Comparison of ENCODE assay signal across 13 cellular contexts in the genomic region with DNA sequence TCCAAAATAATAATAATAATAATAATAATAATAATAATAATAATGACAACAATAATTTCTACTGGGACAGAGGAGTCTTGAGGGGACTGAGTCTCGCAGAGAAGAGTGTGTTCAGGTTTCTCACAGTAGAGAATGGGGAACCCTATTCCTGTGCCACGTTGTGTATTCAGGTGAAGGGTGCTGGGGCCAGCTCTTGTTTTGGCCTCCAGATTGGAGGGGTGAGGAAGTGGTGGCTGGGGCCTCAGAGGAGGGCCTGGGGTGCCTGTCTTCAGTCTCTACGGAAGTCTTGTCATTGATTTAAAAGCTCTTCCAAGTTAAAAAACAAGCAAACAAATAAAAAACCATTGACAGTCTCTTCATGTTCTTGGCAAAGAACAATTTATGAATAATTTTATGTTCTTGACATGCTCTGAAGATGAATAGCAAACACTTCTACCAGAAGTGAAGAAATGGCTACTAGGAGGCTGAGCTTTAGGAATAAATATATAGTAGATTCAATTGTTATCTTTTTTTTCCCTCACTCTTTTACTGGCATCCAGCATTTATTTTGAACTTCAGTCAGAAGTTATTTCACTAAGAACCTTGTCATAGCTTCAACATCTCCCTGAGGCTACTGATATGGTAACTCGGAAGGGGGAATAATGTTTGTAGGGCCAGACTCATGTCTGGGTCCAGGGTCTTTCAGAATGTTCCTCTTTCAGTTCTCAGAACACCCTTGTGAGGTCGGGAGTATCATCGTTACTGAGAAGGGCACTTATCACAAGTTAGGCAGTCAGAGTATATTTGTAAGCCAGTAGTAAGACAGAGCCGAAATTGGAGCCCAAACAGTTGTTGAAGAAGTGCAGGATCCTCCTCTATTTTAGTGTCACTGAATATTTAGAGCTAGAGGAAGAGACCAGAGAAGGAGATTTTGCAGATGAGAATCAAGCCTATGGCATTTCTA. TPM values are rescaled to one million over a fixed set of nuclear protein-coding genes. Genes with fewer than 3 reads are reported as not detected.
DNase-seq lines count a peak whose midpoint lies in the region; ATAC-seq and TF ChIP-seq lines count a peak whose summit lies in the region.
"Had no signal": no experiment of that assay in that cellular context is flagged by ENCODE, and none has a peak within 500 bp of the region (broad histone marks: within the 10 kb centered on the region; RNA-seq: fewer than 3 reads in every experiment).

No MANE protein-coding gene starts in this region.

- intact Hi-C loops in Calu3 (cut with micrococcal nuclease; ENCODE audit: unreplicated experiment) (no loop called here), posterior vena cava (cut with DNase I) (no loop called here)

- TF ChIP-seq CTCF in Calu3 (IDR thresholded peaks at IDR 0.05; ENCODE audit: unreplicated experiment) (no peak), foreskin keratinocyte (conservative IDR thresholded peaks at IDR 0.05) (no peak)

- DNase-seq in globus pallidus (ENCODE audit: low spot score): peak; percentile 39
- DNase-seq in Calu3: no peak
- no peak for DNase-seq in foreskin keratinocyte
- DNase-seq in posterior vena cava (ENCODE audit: low spot score): no peak
- no peak for DNase-seq in NCI-H446 treated with DMSO at 0.1 percent for 48 hours (lab: John Stamatoyannopoulos, UW)
- DNase-seq: activated T-cell treated with anti-CD3 and anti-CD28 coated beads, Interleukin-2, amount 50 U/mL, for 48 hours; CD4-positive, alpha-beta T cell; kidney glomerular epithelial cell; NCI-H1092; posterior cingulate gyrus had no signal

- no peak overlapping the region for H3K4me3 Mint-ChIP-seq in Calu3 (ENCODE audit: low read depth, unreplicated experiment)
- H3K4me3 Mint-ChIP-seq: CD4-positive, alpha-beta T cell had no signal

- no peaks in the 10 kb centered on the region for H3K36me3 Mint-ChIP-seq in Calu3 (ENCODE audit: insufficient read depth, unreplicated experiment)

- no peaks in the 10 kb centered on the region for H3K27me3 ChIP-seq in foreskin keratinocyte

- CTCF ChIA-PET in Calu3 (lab: Charles Lee): no interaction called here

- H3K27ac Mint-ChIP-seq in Calu3 (ENCODE audit: unreplicated experiment): no peak overlapping the region
- H3K27ac Mint-ChIP-seq: CD4-positive, alpha-beta T cell had no signal

- H3K9me3 Mint-ChIP-seq in Calu3 (ENCODE audit: low read depth, unreplicated experiment): no peaks in the 10 kb centered on the region
- H3K9me3 Mint-ChIP-seq: CD4-positive, alpha-beta T cell had no signal

- H3K27ac ChIP-seq in foreskin keratinocyte: no peak overlapping the region

- no peaks in the 10 kb centered on the region for H3K4me1 Mint-ChIP-seq in Calu3 (ENCODE audit: low read depth, unreplicated experiment)

- H3K27me3 Mint-ChIP-seq in Calu3 (ENCODE audit: unreplicated experiment): no peaks in the 10 kb centered on the region
- H3K27me3 Mint-ChIP-seq: CD4-positive, alpha-beta T cell had no signal

- peak; percentile 51 for ATAC-seq in GM18499 (IDR thresholded peaks at IDR 0.05; ENCODE audit: insufficient read depth, unreplicated experiment)
- ATAC-seq in GM19467 (IDR thresholded peaks at IDR 0.05; ENCODE audit: unreplicated experiment): peak; percentile 43
- peak; percentile 72 for ATAC-seq in HG03095 (IDR thresholded peaks at IDR 0.05; ENCODE audit: unreplicated experiment)
- no peak for ATAC-seq in foreskin keratinocyte

- no TSS peak for BruUV-seq in Calu3 (replicated peaks; lab: Mats Ljungman, UMichigan)

- H3K4me1 ChIP-seq in foreskin keratinocyte: no peaks in the 10 kb centered on the region

RNA-seq across cellular contexts. Expression of a gene that starts 13.1 kb away (rescaled TPM):
- total RNA-seq in Calu3 (2022) (11.4 and 11.7 TPM in 2 replicates), foreskin keratinocyte (13.8 and 15.8 TPM in 2 replicates), posterior vena cava (10 to 100 TPM; 22.5 to 31.4 TPM)
- 3.9 and 5.3 TPM in 2 replicates for polyA plus RNA-seq in foreskin keratinocyte
